12 cellular contexts compared by ENCODE assay signal in the genomic region with DNA sequence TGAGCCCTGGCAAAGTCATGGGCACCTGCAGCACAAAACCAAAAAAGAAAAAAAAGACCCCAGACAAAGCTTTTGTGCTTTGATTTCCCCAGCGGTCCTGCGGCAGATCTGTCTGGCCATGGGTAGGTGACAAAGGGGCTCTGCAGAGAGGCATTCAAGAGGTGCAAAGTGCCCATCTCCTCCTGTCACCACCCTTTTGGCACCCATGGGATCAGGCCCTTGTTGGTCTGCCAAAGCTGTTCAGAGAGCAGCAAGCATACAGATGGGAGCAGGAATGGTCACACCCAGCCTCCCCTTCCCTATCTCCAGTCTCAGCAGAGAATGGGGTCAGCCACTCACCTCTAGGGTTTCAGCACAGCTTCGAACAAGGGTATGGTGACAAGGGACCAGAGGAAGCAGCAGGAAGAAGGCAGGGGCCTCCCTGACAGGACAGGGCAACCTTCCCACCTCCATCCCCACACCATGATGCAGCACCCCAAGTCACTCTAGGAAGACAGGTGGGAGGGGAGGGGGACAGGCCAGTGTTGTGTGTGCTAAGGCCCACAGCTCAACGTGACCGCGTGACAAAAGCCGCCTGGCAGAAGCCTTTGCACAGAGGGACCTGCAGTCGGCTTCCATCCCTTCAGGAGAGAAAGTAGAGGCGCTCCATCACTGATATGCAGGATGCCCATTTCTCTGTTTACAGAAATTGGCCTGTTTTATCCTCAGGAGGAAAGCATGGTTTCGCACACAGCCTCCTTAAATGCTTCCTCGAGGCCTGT. TPM values are rescaled to one million over a fixed set of nuclear protein-coding genes. Genes with fewer than 3 reads are reported as not detected.
A peak's percentile ranks its signal among the peaks of the same experiment; 100 is the strongest.
DNase-seq lines count a peak whose midpoint lies in the region; ATAC-seq, FAIRE-seq and TF ChIP-seq lines count a peak whose summit lies in the region.
"Had no signal": no experiment of that assay in that cellular context is flagged by ENCODE, and none has a peak within 500 bp of the region (broad histone marks: within the 10 kb centered on the region; RNA-seq: fewer than 3 reads in every experiment).

No MANE protein-coding gene starts in this region.

- peak overlapping the region; percentile 19; the same call in 1 of the 2 replicates for H3K14ac ChIP-seq in H9 (ENCODE audit: insufficient read depth, low read length)

- H4K91ac ChIP-seq in H9 (ENCODE audit: insufficient read length, low read depth, low read length), result no peak overlapping the region

- H3K36me3 ChIP-seq in left ventricle myocardium inferior, result peaks cover 23% of the 10 kb centered on the region
- H3K36me3 ChIP-seq: breast epithelium had no signal

- H4K20me1 ChIP-seq in H9 (ENCODE audit: control insufficient read depth, insufficient read depth, insufficient read length), result peaks cover 2% of the 10 kb centered on the region

- H3K4me3 ChIP-seq in left ventricle myocardium inferior, result no peak overlapping the region
- H3K4me3 ChIP-seq: breast epithelium had no signal

- H3K27me3 ChIP-seq in H9 (ENCODE audit: insufficient read depth, low read length), result no peaks in the 10 kb centered on the region
- H3K27me3 ChIP-seq in left ventricle myocardium inferior (ENCODE audit: low read depth), result peaks cover 14% of the 10 kb centered on the region
- H3K27me3 ChIP-seq: breast epithelium had no signal

- H3K9me3 ChIP-seq in H9 (ENCODE audit: control insufficient read depth, low read depth, low read length) (no peaks in the 10 kb centered on the region), left ventricle myocardium inferior (replicated peaks) (no peaks in the 10 kb centered on the region)
- H3K9me3 ChIP-seq: breast epithelium had no signal

- no peak for FAIRE-seq in frontal cortex (lab: Jason Lieb, UNC)

- no peak overlapping the region for H2BK20ac ChIP-seq in H9 (ENCODE audit: low read depth, low read length, poor library complexity, severe bottlenecking)

- H3K9ac ChIP-seq in H9 (ENCODE audit: extremely low read depth, insufficient read length, low read length), result no peak overlapping the region

- H3K36me3 Mint-ChIP-seq in H9 (ENCODE audit: insufficient read depth in 1 of 3, low read depth in 3 of 3), result peaks cover 29 to 62% (median 34%) of the 10 kb centered on the region in 3 experiments; a peak in 6 of 7 replicates
- H3K36me3 Mint-ChIP-seq in activated T-helper 1 cell treated with anti-CD3 and anti-CD28 coated beads, Interleukin-12 subunit alpha, Interleukin-12 subunit beta, Interleukin-2, Interleukin-4 antibody, amounts not matched to agents 30 ng/mL and 10 ng/mL and 1 ng/mL, durations not matched to agents 14 hours and 24 hours and 36 hours (ENCODE audit: low read depth), result peaks cover 26% of the 10 kb centered on the region
- H3K36me3 Mint-ChIP-seq in stimulated activated effector memory CD8-positive, alpha-beta T cell treated with anti-CD3 and anti-CD28 coated beads, Interleukin-12 subunit alpha, Interleukin-12 subunit beta, amount 100 ng/mL, for 72 hours, result peaks cover 19% of the 10 kb centered on the region

- no peak overlapping the region for H4K8ac ChIP-seq in H9 (replicated peaks; ENCODE audit: insufficient read length, low read depth, low read length)

- TF ChIP-seq CTCF in H9 (conservative IDR thresholded peaks at IDR 0.05), result no peak
- TF ChIP-seq CTCF in left ventricle myocardium inferior (IDR thresholded peaks at IDR 0.05; ENCODE audit: borderline replicate concordance), result no peak

- H2BK5ac ChIP-seq in H9 (ENCODE audit: insufficient read length, low read length), result no peak overlapping the region

- no peak overlapping the region for H3K4ac ChIP-seq in H9 (ENCODE audit: low read depth, low read length)

- no peak overlapping the region for H2BK12ac ChIP-seq in H9 (ENCODE audit: insufficient read length, low read depth, low read length)

- H3K27ac Mint-ChIP-seq in H9, result peak overlapping the region in 2 of 3 experiments; percentile 66 to 92; a peak in 2 of 7 replicates
- H3K27ac Mint-ChIP-seq in activated T-helper 1 cell treated with anti-CD3 and anti-CD28 coated beads, Interleukin-12 subunit alpha, Interleukin-12 subunit beta, Interleukin-2, Interleukin-4 antibody, amounts not matched to agents 30 ng/mL and 10 ng/mL and 1 ng/mL, durations not matched to agents 14 hours and 24 hours and 36 hours, result peak overlapping the region; percentile 31
- H3K27ac Mint-ChIP-seq in stimulated activated effector memory CD8-positive, alpha-beta T cell treated with anti-CD3 and anti-CD28 coated beads, Interleukin-12 subunit alpha, Interleukin-12 subunit beta, amount 100 ng/mL, for 72 hours, result peak overlapping the region; percentile 99

- H3K23ac ChIP-seq in H9 (ENCODE audit: insufficient read length, low read depth, low read length), result no peak overlapping the region

- no peak overlapping the region for H3K4me2 ChIP-seq in H9 (ENCODE audit: insufficient read depth, insufficient read length, low read length)

- H3K18ac ChIP-seq in H9 (ENCODE audit: insufficient read length, low read depth, low read length), result no peak overlapping the region

- H3K23me2 ChIP-seq in H9 (ENCODE audit: insufficient read length, low read depth, low read length, poor library complexity, severe bottlenecking), result no peaks in the 10 kb centered on the region

- H3K27me3 Mint-ChIP-seq in H9 (ENCODE audit: low read depth), result no peaks in the 10 kb centered on the region
- H3K27me3 Mint-ChIP-seq in activated T-helper 1 cell treated with anti-CD3 and anti-CD28 coated beads, Interleukin-12 subunit alpha, Interleukin-12 subunit beta, Interleukin-2, Interleukin-4 antibody, amounts not matched to agents 30 ng/mL and 10 ng/mL and 1 ng/mL, durations not matched to agents 14 hours and 24 hours and 36 hours (ENCODE audit: insufficient read depth), result no peaks in the 10 kb centered on the region

- no peak overlapping the region; a peak in 1 of 5 replicates for H3K4me3 Mint-ChIP-seq in H9
- H3K4me3 Mint-ChIP-seq in activated T-helper 1 cell treated with anti-CD3 and anti-CD28 coated beads, Interleukin-12 subunit alpha, Interleukin-12 subunit beta, Interleukin-2, Interleukin-4 antibody, amounts not matched to agents 30 ng/mL and 10 ng/mL and 1 ng/mL, durations not matched to agents 14 hours and 24 hours and 36 hours, result no peak overlapping the region
- H3K4me3 Mint-ChIP-seq in stimulated activated effector memory CD8-positive, alpha-beta T cell treated with anti-CD3 and anti-CD28 coated beads, Interleukin-12 subunit alpha, Interleukin-12 subunit beta, amount 100 ng/mL, for 72 hours, result no peak overlapping the region

- H3K79me1 ChIP-seq in H9 (ENCODE audit: insufficient read depth, low read depth, low read length, poor library complexity, severe bottlenecking), result no peaks in the 10 kb centered on the region

- H3K4me1 Mint-ChIP-seq in H9, result peaks cover 24 to 25% of the 10 kb centered on the region in 2 experiments
- H3K4me1 Mint-ChIP-seq in activated T-helper 1 cell treated with anti-CD3 and anti-CD28 coated beads, Interleukin-12 subunit alpha, Interleukin-12 subunit beta, Interleukin-2, Interleukin-4 antibody, amounts not matched to agents 30 ng/mL and 10 ng/mL and 1 ng/mL, durations not matched to agents 14 hours and 24 hours and 36 hours (ENCODE audit: low read depth), result peaks cover 95% of the 10 kb centered on the region
- H3K4me1 Mint-ChIP-seq in stimulated activated effector memory CD8-positive, alpha-beta T cell treated with anti-CD3 and anti-CD28 coated beads, Interleukin-12 subunit alpha, Interleukin-12 subunit beta, amount 100 ng/mL, for 72 hours, result peaks cover 77% of the 10 kb centered on the region

- H3T11ph ChIP-seq in H9 (ENCODE audit: low read length), result no peak overlapping the region

- no peaks in the 10 kb centered on the region for H3K9me3 Mint-ChIP-seq in H9
- no peaks in the 10 kb centered on the region for H3K9me3 Mint-ChIP-seq in activated T-helper 1 cell treated with anti-CD3 and anti-CD28 coated beads, Interleukin-12 subunit alpha, Interleukin-12 subunit beta, Interleukin-2, Interleukin-4 antibody, amounts not matched to agents 30 ng/mL and 10 ng/mL and 1 ng/mL, durations not matched to agents 14 hours and 24 hours and 36 hours
- no peaks in the 10 kb centered on the region for H3K9me3 Mint-ChIP-seq in stimulated activated effector memory CD8-positive, alpha-beta T cell treated with anti-CD3 and anti-CD28 coated beads, Interleukin-12 subunit alpha, Interleukin-12 subunit beta, amount 100 ng/mL, for 72 hours

- no peak overlapping the region for H2BK120ac ChIP-seq in H9 (ENCODE audit: low read depth, low read length, poor library complexity, severe bottlenecking)

- H4K5ac ChIP-seq in H9 (ENCODE audit: insufficient read length, low read depth, low read length), result no peak overlapping the region

- no peak overlapping the region for H3K27ac ChIP-seq in H9 (ENCODE audit: insufficient read length, low read depth, low read length)
- peak overlapping the region; percentile 77 for H3K27ac ChIP-seq in left ventricle myocardium inferior (replicated peaks)

- H2BK15ac ChIP-seq in H9 (ENCODE audit: low read depth, low read length), result no peak overlapping the region

- peaks cover 2% of the 10 kb centered on the region; the same call in 1 of the 2 replicates for H3K4me1 ChIP-seq in H9 (ENCODE audit: insufficient read depth, low read length)
- peaks cover 57% of the 10 kb centered on the region for H3K4me1 ChIP-seq in left ventricle myocardium inferior

- no peak overlapping the region for H3K56ac ChIP-seq in H9 (ENCODE audit: insufficient read length, low read depth, low read length)

- DNase-seq in H9, result no peak
- DNase-seq in activated T-helper 1 cell treated with anti-CD3 and anti-CD28 coated beads, Interleukin-12 subunit alpha, Interleukin-12 subunit beta, Interleukin-2, Interleukin-4 antibody, amounts not matched to agents 30 ng/mL and 10 ng/mL and 1 ng/mL, durations not matched to agents 14 hours and 24 hours and 36 hours (ENCODE audit: low spot score), result no peak
- peak; percentile 53 for DNase-seq in left ventricle myocardium inferior
- DNase-seq in stimulated activated effector memory CD8-positive, alpha-beta T cell treated with anti-CD3 and anti-CD28 coated beads, Interleukin-12 subunit alpha, Interleukin-12 subunit beta, amount 100 ng/mL, for 72 hours (ENCODE audit: low spot score in 2 of 2), result no peak
- no peak for DNase-seq in NCI-H2171 treated with DMSO at 0.1 percent for 48 hours (lab: John Stamatoyannopoulos, UW)
- no peak for DNase-seq in GM03348 (ENCODE audit: low spot score)
- no peak for DNase-seq in frontal cortex (ENCODE audit: low spot score in 2 of 2)
- DNase-seq: activated CD8-positive, alpha-beta memory T cell treated with anti-CD3 and anti-CD28 coated beads, Interleukin-2, amount 50 U/mL, for 4 hours; DMS 273 treated with DMSO at 0.1 percent for 48 hours; NCI-H2171 had no signal

- no peak overlapping the region for H2AFZ ChIP-seq in H9 (ENCODE audit: low read length)

- H3K79me2 ChIP-seq in H9 (ENCODE audit: insufficient read depth, low read length), result no peaks in the 10 kb centered on the region; the same call in 1 of the 2 replicates

- ATAC-seq in stimulated activated effector memory CD8-positive, alpha-beta T cell treated with anti-CD3 and anti-CD28 coated beads, Interleukin-12 subunit alpha, Interleukin-12 subunit beta, amount 100 ng/mL, for 72 hours, result no peak
- no peak for ATAC-seq in HG03045 (IDR thresholded peaks at IDR 0.05; ENCODE audit: unreplicated experiment)

- intact Hi-C loops in activated T-helper 1 cell treated with anti-CD3 and anti-CD28 coated beads, Interleukin-12 subunit alpha, Interleukin-12 subunit beta, Interleukin-2, Interleukin-4 antibody, amounts not matched to agents 30 ng/mL and 10 ng/mL and 1 ng/mL, durations not matched to agents 14 hours and 24 hours and 36 hours (cut with micrococcal nuclease), result no loop called here
- intact Hi-C loops in left ventricle myocardium inferior (cut with micrococcal nuclease), result no loop called here

- no peak overlapping the region for H2AK5ac ChIP-seq in H9 (ENCODE audit: insufficient read length, low read length)

- WGBS in H9 (ENCODE audit: extremely low coverage, insufficient read length, low lambda C conversion rate), result no CpG with 5 or more reads among the region's 11 CpGs

RNA-seq across cellular contexts. Expression of a gene that starts 6.3 kb away (rescaled TPM):
- total RNA-seq in H9 (2021) (30.4 and 31.8 TPM in 2 replicates), left ventricle myocardium inferior (12.5 TPM), frontal cortex (50.1 TPM)
- total RNA-seq in activated T-helper 1 cell treated with anti-CD3 and anti-CD28 coated beads, Interleukin-12 subunit alpha, Interleukin-12 subunit beta, Interleukin-2, Interleukin-4 antibody, amounts not matched to agents 30 ng/mL and 10 ng/mL and 1 ng/mL, durations not matched to agents 14 hours and 24 hours and 36 hours, result 15.9 and 18.7 TPM in 2 replicates

RNA-seq across cellular contexts. Expression of a gene that starts 42.9 kb away (rescaled TPM):
- 15.0 and 16.2 TPM in 2 replicates for total RNA-seq in H9 (2021)
- total RNA-seq in activated T-helper 1 cell treated with anti-CD3 and anti-CD28 coated beads, Interleukin-12 subunit alpha, Interleukin-12 subunit beta, Interleukin-2, Interleukin-4 antibody, amounts not matched to agents 30 ng/mL and 10 ng/mL and 1 ng/mL, durations not matched to agents 14 hours and 24 hours and 36 hours, result 0.37 and 0.60 TPM in 2 replicates
- total RNA-seq in left ventricle myocardium inferior, result 4.9 TPM
- 0.82 TPM for total RNA-seq in frontal cortex

RNA-seq across cellular contexts. Expression of a gene that starts 56.7 kb away (rescaled TPM):
- total RNA-seq in H9 (2021), result 22.0 and 22.9 TPM in 2 replicates
- total RNA-seq in activated T-helper 1 cell treated with anti-CD3 and anti-CD28 coated beads, Interleukin-12 subunit alpha, Interleukin-12 subunit beta, Interleukin-2, Interleukin-4 antibody, amounts not matched to agents 30 ng/mL and 10 ng/mL and 1 ng/mL, durations not matched to agents 14 hours and 24 hours and 36 hours, result 51.7 and 53.2 TPM in 2 replicates
- total RNA-seq in left ventricle myocardium inferior, result 11.2 TPM
- total RNA-seq in frontal cortex, result 7.7 TPM

Comparison
In these comparisons a context has a peak if more than half of its experiments do, and no peak if none do; other contexts are left out.
1. H3K27ac Mint-ChIP-seq: peak in every context shown above with its lines; median percentile 99 in stimulated activated effector memory CD8-positive, alpha-beta T cell treated with anti-CD3 and anti-CD28 coated beads, Interleukin-12 subunit alpha, Interleukin-12 subunit beta, amount 100 ng/mL, for 72 hours; 79 in H9; 31 in activated T-helper 1 cell treated with anti-CD3 and anti-CD28 coated beads, Interleukin-12 subunit alpha, Interleukin-12 subunit beta, Interleukin-2, Interleukin-4 antibody, amounts not matched to agents 30 ng/mL and 10 ng/mL and 1 ng/mL, durations not matched to agents 14 hours and 24 hours and 36 hours.